8 cellular contexts compared by ENCODE assay signal in genomic region chr9:33166263-33167083, GRCh38. TPM values are rescaled to one million over a fixed set of nuclear protein-coding genes. Genes with fewer than 3 reads are reported as not detected.
DNase-seq lines count a peak whose midpoint lies in the region; ATAC-seq, FAIRE-seq and TF ChIP-seq lines count a peak whose summit lies in the region.

No MANE protein-coding gene starts in this region.

- ATAC-seq in GM18868 (IDR thresholded peaks at IDR 0.05; ENCODE audit: unreplicated experiment) (peak; percentile 0), HG02763 (IDR thresholded peaks at IDR 0.05; ENCODE audit: unreplicated experiment) (peak; percentile 3), PC-3 (peak; percentile 37)

- H3K4me2 ChIP-seq in PC-3 (ENCODE audit: low read length), result peak overlapping the region; percentile 82

- WGBS in lower leg skin, 2 donors, result 0 to 1% methylated on average over 21 to 39 of the region's 51 CpGs

- H3K36me3 ChIP-seq in PC-3 (ENCODE audit: low read depth, low read length), result no peaks in the 10 kb centered on the region
- H3K36me3 ChIP-seq in bronchial epithelial cell (ENCODE audit: control insufficient read depth, insufficient read depth, low read length), result no peaks in the 10 kb centered on the region
- no peaks in the 10 kb centered on the region for H3K36me3 ChIP-seq in tibial artery

- FAIRE-seq in bronchial epithelial cell (lab: Jason Lieb, UNC), result no peak

- CTCF ChIA-PET in PC-3 (lab: Charles Lee), result interaction anchor here (0.6 kb wide), 1 partner anchor 40 kb away, joined by 9 read pairs; no protein-coding TSS in a partner anchor

- POLR2A ChIA-PET in PC-3 (lab: Charles Lee; ENCODE audit: unreplicated experiment), result interaction anchor here (0.7 kb wide), 2 partner anchors 16 to 34 kb away, joined by 6 to 24 read pairs; no protein-coding TSS in a partner anchor

- no TSS peak for BruUV-seq in PC-3 (replicated peaks; lab: Mats Ljungman, UMichigan)

- H3K79me2 ChIP-seq in PC-3 (ENCODE audit: low read length), result peaks cover 53% of the 10 kb centered on the region

- H3K27ac ChIP-seq in PC-3 (ENCODE audit: low read length), result peak overlapping the region; percentile 53
- peak overlapping the region; percentile 95 to 98 for H3K27ac ChIP-seq in tibial artery

- no peaks in the 10 kb centered on the region for H3K9me3 ChIP-seq in PC-3 (ENCODE audit: low read length)
- H3K9me3 ChIP-seq in tibial artery, result no peaks in the 10 kb centered on the region

- no peaks in the 10 kb centered on the region for H4K20me1 ChIP-seq in PC-3 (ENCODE audit: low read length)

- peak overlapping the region; percentile 69 for H2AFZ ChIP-seq in PC-3 (ENCODE audit: low read length)

- peaks cover 6% of the 10 kb centered on the region for H3F3A ChIP-seq in PC-3 (ENCODE audit: low read length, unreplicated experiment)

- no peak for TF ChIP-seq POLR2A in lower leg skin (IDR thresholded peaks at IDR 0.05)

- intact Hi-C loops in PC-3 (cut with micrococcal nuclease) (loop anchor here (1.0 to 5.0 kb wide), 4 partner anchors 34 to 85 kb away; no protein-coding TSS in a partner anchor), lower leg skin (cut with DNase I; ENCODE audit: low total_unique reads) (loop anchor here (5.0 kb wide), 1 partner anchor 84 kb away; no protein-coding TSS in a partner anchor), tibial artery (cut with DNase I; ENCODE audit: low total_unique reads) (loop anchor here (5.0 kb wide), 1 partner anchor 84 kb away; no protein-coding TSS in a partner anchor)

- DNase-seq in PC-3, result no peak
- DNase-seq in bronchial epithelial cell (ENCODE audit: low read depth), result no peak
- DNase-seq in lower leg skin (ENCODE audit: low spot score in 2 of 2), result peak in 1 of 2 donors; percentile 92
- DNase-seq in tibial artery, result peak; percentile 50 to 84
- DNase-seq in SIG-M5 (lab: John Stamatoyannopoulos, UW), result no peak
- no peak for DNase-seq in SKM-1 treated with dmso at 0.1 percent for 144 hours (lab: John Stamatoyannopoulos, UW; ENCODE audit: unreplicated experiment)

- TF ChIP-seq CTCF in PC-3 (conservative IDR thresholded peaks at IDR 0.05; ENCODE audit: low read depth, low read length), result no peak
- no peak for TF ChIP-seq CTCF in bronchial epithelial cell (IDR thresholded peaks at IDR 0.05; ENCODE audit: insufficient read depth, low read length, severe bottlenecking)
- no peak for TF ChIP-seq CTCF in lower leg skin (IDR thresholded peaks at IDR 0.05)
- peak in 1 of 2 experiments; percentile 27 for TF ChIP-seq CTCF in tibial artery (IDR thresholded peaks at IDR 0.05)

- H3K9me2 ChIP-seq in PC-3 (replicated peaks; ENCODE audit: low read length), result no peaks in the 10 kb centered on the region

- H3K4me3 ChIP-seq in PC-3 (ENCODE audit: low read length), result peak overlapping the region; percentile 93
- H3K4me3 ChIP-seq in bronchial epithelial cell (ENCODE audit: low read depth, low read length), result peak overlapping the region; percentile 85
- peak overlapping the region; percentile 60 for H3K4me3 ChIP-seq in lower leg skin (ENCODE audit: low read depth, poor library complexity, severe bottlenecking)
- H3K4me3 ChIP-seq in tibial artery, result peak overlapping the region; percentile 92

- H3K27me3 ChIP-seq in PC-3 (ENCODE audit: low read length), result no peaks in the 10 kb centered on the region
- no peaks in the 10 kb centered on the region for H3K27me3 ChIP-seq in bronchial epithelial cell (ENCODE audit: control insufficient read depth, insufficient read depth, low read length)
- no peaks in the 10 kb centered on the region for H3K27me3 ChIP-seq in tibial artery

- peak overlapping the region; percentile 92 for H3K9ac ChIP-seq in PC-3 (ENCODE audit: low read length)

- H3K4me1 ChIP-seq in PC-3 (ENCODE audit: insufficient read depth, low read length) (peaks cover 45% of the 10 kb centered on the region), tibial artery (peaks cover 3 to 51% (median 36%) of the 10 kb centered on the region in 4 donors)

RNA-seq across cellular contexts. Expression of gene B4GALT1, which starts 0.7 kb away (rescaled TPM):
- total RNA-seq in PC-3 (2014; rRNA removed), result 14.8 and 23.1 TPM in 2 replicates
- total RNA-seq in bronchial epithelial cell, result 21.3 and 30.3 TPM in 2 replicates
- 10 to 100 TPM; 40.9 to 59.6 (median 46.3) TPM for total RNA-seq in lower leg skin

Comparison
In these comparisons a context has a peak if more than half of its experiments do, and no peak if none do; other contexts are left out.
1. DNase-seq: peak in tibial artery (2 of 2); none in PC-3 (single experiment), bronchial epithelial cell (single experiment), SIG-M5 (single experiment) and SKM-1 treated with dmso at 0.1 percent for 144 hours (single experiment).
2. Peak in every context shown above with its lines, with median percentiles within 50 percentile points of each other: ATAC-seq and H3K4me3 ChIP-seq.